26 cellular contexts compared by ENCODE assay signal in genomic region chr1:208564466-208564865, GRCh38.
"Had no signal": no experiment of that assay in that cellular context is flagged by ENCODE, and none has a peak within 500 bp of the region (broad histone marks: within the 10 kb centered on the region; RNA-seq: fewer than 3 reads in every experiment).

No MANE protein-coding gene starts in this region.

- H3K27me3 ChIP-seq: neutrophil, right lobe of liver, sigmoid colon, stomach, thyroid gland, tibial nerve, upper lobe of left lung, vagina had no signal

- H3K36me3 Mint-ChIP-seq: natural killer cell treated with Interleukin-12 subunit alpha and Interleukin-12 subunit beta and Interleukin-15 and Interleukin-18, amount 100 ng/mL, for 72 hours; stimulated activated effector memory CD8-positive, alpha-beta T cell treated with anti-CD3 and anti-CD28 coated beads, Interleukin-12 subunit alpha, Interleukin-12 subunit beta, amount 100 ng/mL, for 72 hours; stimulated activated naive B cell treated with anti-CD40 and anti-IgM and Interleukin-4, amounts not matched to agents 10 μg/mL and 1 μg/mL and 100 μg/mL, for 72 hours had no signal

- H3K27ac Mint-ChIP-seq: natural killer cell treated with Interleukin-12 subunit alpha and Interleukin-12 subunit beta and Interleukin-15 and Interleukin-18, amount 100 ng/mL, for 72 hours; stimulated activated effector memory CD8-positive, alpha-beta T cell treated with anti-CD3 and anti-CD28 coated beads, Interleukin-12 subunit alpha, Interleukin-12 subunit beta, amount 100 ng/mL, for 72 hours; stimulated activated naive B cell treated with anti-CD40 and anti-IgM and Interleukin-4, amounts not matched to agents 10 μg/mL and 1 μg/mL and 100 μg/mL, for 72 hours; stimulated activated naive CD8-positive, alpha-beta T cell treated with anti-CD3 and anti-CD28 coated beads, Interleukin-15, Interleukin-2, amounts not matched to agents 100 ng/mL and 50 ng/mL, for 24 hours had no signal

- H3K27ac ChIP-seq: neutrophil, pancreas, prostate gland, right lobe of liver, sigmoid colon, stomach, thoracic aorta, thyroid gland, tibial nerve, upper lobe of left lung, vagina had no signal

- H3K4me3 Mint-ChIP-seq: natural killer cell treated with Interleukin-12 subunit alpha and Interleukin-12 subunit beta and Interleukin-15 and Interleukin-18, amount 100 ng/mL, for 72 hours; nephron progenitor cell; neural crest cell; stimulated activated effector memory CD8-positive, alpha-beta T cell treated with anti-CD3 and anti-CD28 coated beads, Interleukin-12 subunit alpha, Interleukin-12 subunit beta, amount 100 ng/mL, for 72 hours; stimulated activated naive B cell treated with anti-CD40 and anti-IgM and Interleukin-4, amounts not matched to agents 10 μg/mL and 1 μg/mL and 100 μg/mL, for 72 hours; stimulated activated naive CD8-positive, alpha-beta T cell treated with anti-CD3 and anti-CD28 coated beads, Interleukin-15, Interleukin-2, amounts not matched to agents 100 ng/mL and 50 ng/mL, for 24 hours had no signal

- H3K4me1 ChIP-seq: pancreas, prostate gland, right lobe of liver, sigmoid colon, stomach, tibial nerve, upper lobe of left lung, vagina had no signal

- H3K4me3 ChIP-seq: pancreas, prostate gland, right lobe of liver, sigmoid colon, stomach, thoracic aorta, thyroid gland, tibial nerve, upper lobe of left lung, vagina had no signal

- DNase-seq: nephron progenitor cell; nucleus accumbens; pancreas; right cardiac atrium; right lobe of liver; sigmoid colon; small intestine; stimulated activated CD4-positive, alpha-beta T cell treated with anti-CD3 and anti-CD28 coated beads, Interleukin-15, amount 100 ng/mL, for 24 hours; stimulated activated CD4-positive, alpha-beta T cell treated with anti-CD3 and anti-CD28 coated beads, Interleukin-2, amount 100 ng/mL, for 24 hours; stimulated activated CD4-positive, alpha-beta T cell treated with anti-CD3 and anti-CD28 coated beads, Interleukin-2, amount 100 ng/mL, for 48 hours; stimulated activated CD4-positive, alpha-beta T cell treated with anti-CD3 and anti-CD28 coated beads, Interleukin-4, amount 100 ng/mL, for 24 hours; stimulated activated naive B cell treated with anti-CD40 and anti-IgM and Interleukin-4, amounts not matched to agents 10 μg/mL and 1 μg/mL and 100 μg/mL, for 72 hours; stimulated activated naive CD4-positive, alpha-beta T cell treated with Interleukin-2 at 50 U/mL for 16 hours; stomach; thyroid gland; trophoblast cell; upper lobe of left lung had no signal

- H3K9me3 ChIP-seq: neutrophil, pancreas, prostate gland, right lobe of liver, sigmoid colon, stomach, thoracic aorta, thyroid gland, tibial nerve, upper lobe of left lung, vagina had no signal

- H3K36me3 ChIP-seq: neutrophil, pancreas, prostate gland, right lobe of liver, sigmoid colon, stomach, thoracic aorta, thyroid gland, tibial nerve, upper lobe of left lung, vagina had no signal

- H3K9me3 Mint-ChIP-seq: stimulated activated naive CD8-positive, alpha-beta T cell treated with anti-CD3 and anti-CD28 coated beads, Interleukin-15, Interleukin-2, amounts not matched to agents 100 ng/mL and 50 ng/mL, for 24 hours had no signal

- ATAC-seq: natural killer cell treated with Interleukin-12 subunit alpha and Interleukin-12 subunit beta and Interleukin-15 and Interleukin-18, amount 100 ng/mL, for 72 hours; pancreas; right cardiac atrium; right lobe of liver; stimulated activated effector memory CD8-positive, alpha-beta T cell treated with anti-CD3 and anti-CD28 coated beads, Interleukin-12 subunit alpha, Interleukin-12 subunit beta, amount 100 ng/mL, for 72 hours; stimulated activated naive B cell treated with anti-CD40 and anti-IgM and Interleukin-4, amounts not matched to agents 10 μg/mL and 1 μg/mL and 100 μg/mL, for 72 hours had no signal

- H3K4me1 Mint-ChIP-seq: nephron progenitor cell; neural crest cell; stimulated activated effector memory CD8-positive, alpha-beta T cell treated with anti-CD3 and anti-CD28 coated beads, Interleukin-12 subunit alpha, Interleukin-12 subunit beta, amount 100 ng/mL, for 72 hours; stimulated activated naive B cell treated with anti-CD40 and anti-IgM and Interleukin-4, amounts not matched to agents 10 μg/mL and 1 μg/mL and 100 μg/mL, for 72 hours had no signal
